17 cellular contexts compared by ENCODE assay signal in genomic region chr14:77485901-77486678, GRCh38. TPM values are rescaled to one million over a fixed set of nuclear protein-coding genes. Genes with fewer than 3 reads are reported as not detected.
DNase-seq lines count a peak whose midpoint lies in the region; ATAC-seq, FAIRE-seq and TF ChIP-seq lines count a peak whose summit lies in the region.
"Had no signal": no experiment of that assay in that cellular context is flagged by ENCODE, and none has a peak within 500 bp of the region (broad histone marks: within the 10 kb centered on the region; RNA-seq: fewer than 3 reads in every experiment).

No MANE protein-coding gene starts in this region.

- POLR2A ChIA-PET in RWPE1 (lab: Yijun Ruan, JAX; ENCODE audit: low non-redundant PET), result no interaction called here

- ATAC-seq in HG02970 (IDR thresholded peaks at IDR 0.05; ENCODE audit: low FRiP score, unreplicated experiment), result no peak

- intact Hi-C loops in sigmoid colon (cut with DNase I), result no loop called here

- no peaks in the 10 kb centered on the region for H3K27me3 ChIP-seq in sigmoid colon
- H3K27me3 ChIP-seq: heart right ventricle, MG63 had no signal

- no peak for FAIRE-seq in D721Med (lab: Jason Lieb, UNC)

- no peak for TF ChIP-seq CTCF in RWPE1 (conservative IDR thresholded peaks at IDR 0.05; ENCODE audit: low read depth)
- no peak for TF ChIP-seq CTCF in fibroblast of pulmonary artery (IDR thresholded peaks at IDR 0.05; ENCODE audit: low read length, missing control alignments)
- TF ChIP-seq CTCF in D721Med (IDR thresholded peaks at IDR 0.05; ENCODE audit: insufficient read depth, missing control alignments), result no peak
- TF ChIP-seq CTCF in sigmoid colon (IDR thresholded peaks at IDR 0.05), result no peak

- H3K4me3 ChIP-seq in fibroblast of pulmonary artery (replicated peaks; ENCODE audit: low read depth, low read length) (no peak overlapping the region), sigmoid colon (no peak overlapping the region)
- H3K4me3 ChIP-seq: heart right ventricle, MG63 had no signal

- 90 to 93% methylated on average over 7 of the region's 7 CpGs for whole genome bisulfite sequencing in sigmoid colon, 2 donors

- CTCF ChIA-PET in RWPE1 (lab: Yijun Ruan, JAX), result no interaction called here

- no peak for TF ChIP-seq POLR2A in sigmoid colon (IDR thresholded peaks at IDR 0.05)

- TF ChIP-seq EP300 in sigmoid colon (IDR thresholded peaks at IDR 0.05), result no peak

- peak; percentile 16 for DNase-seq in NCI-H1105 treated with DMSO at 0.1 percent for 48 hours (lab: John Stamatoyannopoulos, UW)
- DNase-seq in NCI-H1105 (lab: John Stamatoyannopoulos, UW), result no peak
- DNase-seq in RWPE1 (ENCODE audit: low spot score), result peak; percentile 55
- DNase-seq in fibroblast of pulmonary artery (ENCODE audit: low read depth), result peak; percentile 26
- no peak for DNase-seq in D721Med (ENCODE audit: insufficient read length, low spot score)
- DNase-seq in sigmoid colon, result no peak
- no peak for DNase-seq in SIG-M5 treated with dmso at 0.1 percent for 504 hours (lab: John Stamatoyannopoulos, UW; ENCODE audit: unreplicated experiment)
- DNase-seq: activated naive CD4-positive, alpha-beta T cell treated with Interleukin-2 at 50 U/mL for 16 hours; heart right ventricle; substantia nigra had no signal

- no peaks in the 10 kb centered on the region for H3K36me3 ChIP-seq in sigmoid colon
- H3K36me3 ChIP-seq: heart right ventricle, MG63 had no signal

- no peaks in the 10 kb centered on the region for H3K9me3 ChIP-seq in sigmoid colon
- H3K9me3 ChIP-seq: heart right ventricle, MG63 had no signal

- no peaks in the 10 kb centered on the region for H3K4me1 ChIP-seq in sigmoid colon
- H3K4me1 ChIP-seq: heart right ventricle had no signal

- no peak overlapping the region for H3K27ac ChIP-seq in RWPE1
- no peak overlapping the region for H3K27ac ChIP-seq in sigmoid colon
- H3K27ac ChIP-seq: 22Rv1, heart right ventricle, VCaP had no signal

RNA-seq across cellular contexts. Expression of gene ISM2, which starts 12.5 kb away (rescaled TPM):
- total RNA-seq in sigmoid colon, result 1 to 10 TPM in 1 of 4 donors, under 1 TPM in 2, not detected in 1; 0.33 to 1.1 (median 0.36) TPM
- under 1 TPM in 1 of 3 donors, not detected in 2; 0.45 TPM for polyA plus RNA-seq in sigmoid colon
- total RNA-seq: cardiac septum, heart right ventricle, liver, skeletal muscle tissue had no signal
- polyA plus RNA-seq: heart right ventricle, liver had no signal

RNA-seq across cellular contexts. Expression of gene AHSA1, which starts 28.2 kb away (rescaled TPM):
- total RNA-seq in sigmoid colon, result 100 to 1,000 TPM in 3 of 4 donors, 10 to 100 TPM in 1; 98.5 to 120 (median 104) TPM
- 100 to 1,000 TPM in 2 of 3 donors, 10 to 100 TPM in 1; 82.3 to 114 (median 100) TPM for polyA plus RNA-seq in sigmoid colon

RNA-seq across cellular contexts. Expression of gene VIPAS39, which starts 28.7 kb away (rescaled TPM):
- total RNA-seq in sigmoid colon, result 10 to 100 TPM; 18.0 to 24.3 (median 22.8) TPM
- polyA plus RNA-seq in sigmoid colon, result 10 to 100 TPM; 12.0 to 14.6 (median 12.9) TPM

Comparison
In these comparisons a context has a peak if more than half of its experiments do, and no peak if none do; other contexts are left out.
1. DNase-seq: peak in NCI-H1105 treated with DMSO at 0.1 percent for 48 hours (single experiment), RWPE1 (single experiment) and fibroblast of pulmonary artery (single experiment); none in NCI-H1105 (single experiment), D721Med (single experiment), sigmoid colon (single experiment) and SIG-M5 treated with dmso at 0.1 percent for 504 hours (single experiment).